Comparison of ENCODE assay signal across 8 cellular contexts in genomic region chr7:5396999-5397656, GRCh38. TPM values are rescaled to one million over a fixed set of nuclear protein-coding genes. Genes with fewer than 3 reads are reported as not detected.
DNase-seq lines count a peak whose midpoint lies in the region; ATAC-seq and TF ChIP-seq lines count a peak whose summit lies in the region.

No MANE protein-coding gene starts in this region.

- intact Hi-C loops in cardiac septum (cut with DNase I) = no loop called here

- TF ChIP-seq CTCF in BE2C (IDR thresholded peaks at IDR 0.05; ENCODE audit: low read depth, low read length) = no peak
- no peak for TF ChIP-seq CTCF in smooth muscle cell (IDR thresholded peaks at IDR 0.05; ENCODE audit: borderline replicate concordance, insufficient read depth, poor library complexity, severe bottlenecking)

- peak; percentile 73 for DNase-seq in BE2C
- peak; percentile 94 for DNase-seq in SIG-M5 treated with dmso at 0.1 percent for 504 hours (lab: John Stamatoyannopoulos, UW; ENCODE audit: unreplicated experiment)
- DNase-seq in activated naive CD4-positive, alpha-beta T cell treated with Interleukin-2 at 50 U/mL for 16 hours = peak; percentile 92
- peak; percentile 95 for DNase-seq in cardiac septum (ENCODE audit: low spot score)
- no peak for DNase-seq in smooth muscle cell (lab: John Stamatoyannopoulos, UW; ENCODE audit: unreplicated experiment)
- DNase-seq in ecto neural progenitor cell (ENCODE audit: low spot score) = no peak

- H3K4me3 ChIP-seq in BE2C (ENCODE audit: low read depth, low read length) (peak overlapping the region; percentile 31), smooth muscle cell (no peak overlapping the region)

- H3K4me2 ChIP-seq in smooth muscle cell = peak overlapping the region; percentile 51

- H2AFZ ChIP-seq in smooth muscle cell (ENCODE audit: low read depth) = no peak overlapping the region

- H3K79me2 ChIP-seq in smooth muscle cell (ENCODE audit: low read depth) = peaks cover 81% of the 10 kb centered on the region

- peak overlapping the region; percentile 0 for H3K9ac ChIP-seq in smooth muscle cell (ENCODE audit: low read depth)

- H3K27me3 ChIP-seq in BE2C (no peaks in the 10 kb centered on the region), smooth muscle cell (ENCODE audit: low read depth) (no peaks in the 10 kb centered on the region)

- ATAC-seq in GM19328 (IDR thresholded peaks at IDR 0.05; ENCODE audit: unreplicated experiment) = peak; percentile 77
- ATAC-seq in HG03469 (IDR thresholded peaks at IDR 0.05; ENCODE audit: unreplicated experiment) = peak; percentile 78

- no peaks in the 10 kb centered on the region for H3F3A ChIP-seq in smooth muscle cell (ENCODE audit: low read depth)

- peak overlapping the region; percentile 29 for H3K27ac ChIP-seq in smooth muscle cell (ENCODE audit: low read depth)

- peaks cover 97% of the 10 kb centered on the region for H4K20me1 ChIP-seq in smooth muscle cell (ENCODE audit: low read depth)

- H3K9me3 ChIP-seq in BE2C (no peaks in the 10 kb centered on the region), smooth muscle cell (replicated peaks; ENCODE audit: low read depth) (no peaks in the 10 kb centered on the region)

- H3K36me3 ChIP-seq in BE2C (no peaks in the 10 kb centered on the region; the same call in 1 of the 2 replicates), smooth muscle cell (ENCODE audit: low read depth) (no peaks in the 10 kb centered on the region)

- 76% methylated on average over 26 of the region's 30 CpGs for WGBS in smooth muscle cell (ENCODE audit: low lambda C conversion rate)

- H3K4me1 ChIP-seq in BE2C (no peaks in the 10 kb centered on the region), smooth muscle cell (ENCODE audit: low read depth) (no peaks in the 10 kb centered on the region)

RNA-seq across cellular contexts. Expression of gene TNRC18, which starts 26.5 kb away (rescaled TPM):
- 49.4 TPM for polyA plus RNA-seq in BE2C (2012; ENCODE audit: insufficient read depth, insufficient read length, low read depth)
- 40.5 TPM for total RNA-seq in cardiac septum
- 16.9 and 40.3 TPM in 2 replicates for total RNA-seq in smooth muscle cell
- polyA plus RNA-seq in smooth muscle cell = 6.4 and 11.7 TPM in 2 replicates

Comparison
In these comparisons a context has a peak if more than half of its experiments do, and no peak if none do; other contexts are left out.
1. DNase-seq: peak in BE2C (single experiment), SIG-M5 treated with dmso at 0.1 percent for 504 hours (single experiment), activated naive CD4-positive, alpha-beta T cell treated with Interleukin-2 at 50 U/mL for 16 hours (single experiment) and cardiac septum (single experiment); none in smooth muscle cell (single experiment) and ecto neural progenitor cell (single experiment).